In the genomic region with DNA sequence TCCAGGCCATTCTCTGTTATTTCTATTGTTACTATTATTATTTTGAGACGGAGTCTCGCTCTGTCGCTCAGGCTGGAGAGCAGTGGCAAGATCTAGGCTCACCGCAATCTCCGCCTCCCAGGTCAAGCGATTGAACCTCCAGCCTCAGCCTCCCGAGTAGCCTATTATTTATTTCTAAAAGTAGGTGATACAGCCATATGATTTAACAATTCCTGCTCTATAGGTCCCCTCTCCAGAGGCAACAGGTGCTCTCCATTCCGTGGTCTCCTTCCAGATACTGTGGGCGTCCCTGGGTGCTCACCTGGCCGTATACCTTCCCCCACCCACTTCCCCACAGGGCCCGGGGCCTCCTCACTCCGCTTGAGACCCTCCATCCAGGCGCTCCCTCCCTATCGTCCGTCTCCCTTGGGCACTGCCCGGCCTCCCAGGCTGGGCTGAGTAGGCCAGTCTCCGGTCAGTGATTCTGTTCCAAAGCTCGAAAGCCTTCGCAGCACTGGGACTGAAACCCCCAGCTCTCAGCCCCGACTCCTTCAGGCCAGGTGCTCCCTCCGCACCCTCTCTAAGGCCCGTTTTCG, we compare ENCODE assay signal across 8 cellular contexts. TPM values are rescaled to one million over a fixed set of nuclear protein-coding genes. Genes with fewer than 3 reads are reported as not detected.
DNase-seq lines count a peak whose midpoint lies in the region; ATAC-seq and TF ChIP-seq lines count a peak whose summit lies in the region.

No MANE protein-coding gene starts in this region.

- H3K27ac ChIP-seq in ACC112 (ENCODE audit: low read depth, low read length), result peak overlapping the region; percentile 78
- H3K27ac ChIP-seq in tibial nerve, result peak overlapping the region; percentile 81 to 100 (median 92)

- H3K79me2 ChIP-seq in ACC112 (ENCODE audit: control insufficient read depth, insufficient read depth, low read length, unreplicated experiment), result peaks cover 44% of the 10 kb centered on the region

- intact Hi-C loops in left colon (cut with DNase I, micrococcal nuclease), result no loop called here
- intact Hi-C loops in posterior vena cava (cut with DNase I), result no loop called here

- no peak for TF ChIP-seq EP300 in tibial nerve (IDR thresholded peaks at IDR 0.05)

- no peak for TF ChIP-seq CTCF in HFF-Myc (IDR thresholded peaks at IDR 0.05; ENCODE audit: low read depth, low read length, missing control alignments)
- no peak for TF ChIP-seq CTCF in tibial nerve (IDR thresholded peaks at IDR 0.05)

- TF ChIP-seq POLR2A in tibial nerve (IDR thresholded peaks at IDR 0.05), result no peak

- H3K36me3 ChIP-seq in ACC112 (ENCODE audit: insufficient read depth, low read length), result no peaks in the 10 kb centered on the region
- peaks cover 2% of the 10 kb centered on the region for H3K36me3 ChIP-seq in adipocyte (ENCODE audit: control insufficient read depth, insufficient read depth, low read length, severe bottlenecking)
- peaks cover 0 to 2% (median 0%) of the 10 kb centered on the region in 3 donors for H3K36me3 ChIP-seq in tibial nerve

- H3K4me1 ChIP-seq in ACC112 (ENCODE audit: control insufficient read depth, insufficient read depth, low read length, unreplicated experiment) (peaks cover 17% of the 10 kb centered on the region), adipocyte (ENCODE audit: control insufficient read depth, insufficient read depth, low read length) (peaks cover 15% of the 10 kb centered on the region), tibial nerve (peaks cover 0 to 48% (median 13%) of the 10 kb centered on the region in 4 donors)

- H2AFZ ChIP-seq in ACC112 (ENCODE audit: low read length, unreplicated experiment), result peak overlapping the region; percentile 26

- peak; percentile 0 for ATAC-seq in left colon

- peak overlapping the region; percentile 99 for H3K9ac ChIP-seq in adipocyte (ENCODE audit: low read length)

- no peaks in the 10 kb centered on the region for H3K9me3 ChIP-seq in adipocyte (ENCODE audit: control insufficient read depth, low read length)
- no peaks in the 10 kb centered on the region for H3K9me3 ChIP-seq in tibial nerve

- WGBS in tibial nerve, 2 donors, result 11 to 13% methylated on average over 23 of the region's 23 CpGs

- H3K27me3 ChIP-seq in ACC112 (ENCODE audit: insufficient read depth, low read length), result no peaks in the 10 kb centered on the region
- no peaks in the 10 kb centered on the region for H3K27me3 ChIP-seq in adipocyte (replicated peaks; ENCODE audit: control insufficient read depth, insufficient read depth, low read length)
- no peaks in the 10 kb centered on the region for H3K27me3 ChIP-seq in tibial nerve

- DNase-seq in HFF-Myc (ENCODE audit: extremely low read depth, low read depth) (no peak), adipocyte (ENCODE audit: low read depth) (no peak), left colon (no peak), tibial nerve (ENCODE audit: low spot score in 2 of 2) (no peak), H4 (ENCODE audit: low spot score) (no peak), GM19238 (ENCODE audit: insufficient read length, low spot score) (no peak), posterior vena cava (ENCODE audit: low spot score) (no peak)

- H3K4me3 ChIP-seq in ACC112 (ENCODE audit: low read depth, low read length) (peak overlapping the region; percentile 90), HFF-Myc (replicated peaks; ENCODE audit: low read depth, low read length) (peak overlapping the region; percentile 91), adipocyte (ENCODE audit: low read length) (peak overlapping the region; percentile 98), tibial nerve (peak overlapping the region; percentile 66 to 93 (median 78))

RNA-seq across cellular contexts. Expression of a gene that starts 0.7 kb away (rescaled TPM):
- total RNA-seq in left colon, result 10 to 100 TPM; 35.9 to 43.4 TPM
- 100 to 1,000 TPM in 2 of 4 donors, 10 to 100 TPM in 2; 30.8 to 277 (median 90.7) TPM for total RNA-seq in tibial nerve
- 3.8 and 6.9 TPM in 2 replicates for total RNA-seq in H4 (2014; rRNA removed; shearing (Covaris generic))
- total RNA-seq in posterior vena cava, result 10 to 100 TPM; 30.8 to 32.4 TPM
